ENCODE assay signal across 15 cellular contexts in genomic region chr10:91104185-91105041, GRCh38.
DNase-seq lines count a peak whose midpoint lies in the region; ATAC-seq and TF ChIP-seq lines count a peak whose summit lies in the region.
"Had no signal": no experiment of that assay in that cellular context is flagged by ENCODE, and none has a peak within 500 bp of the region (broad histone marks: within the 10 kb centered on the region; RNA-seq: fewer than 3 reads in every experiment).

No MANE protein-coding gene starts in this region.

- ATAC-seq in GM18511 (IDR thresholded peaks at IDR 0.05; ENCODE audit: unreplicated experiment) (peak; percentile 15), GM21528 (IDR thresholded peaks at IDR 0.05; ENCODE audit: low FRiP score, unreplicated experiment) (peak; percentile 20)
- ATAC-seq: activated CD8-positive, alpha-beta memory T cell treated with anti-CD3 and anti-CD28 coated beads, Interleukin-2, amount 10 ng/mL, durations not matched to agents 7 days and 5 days had no signal

- intact Hi-C loops in Calu3 (cut with micrococcal nuclease; ENCODE audit: unreplicated experiment) = no loop called here

- H3K27me3 ChIP-seq in osteoblast (ENCODE audit: insufficient read depth, low read length) = peaks cover 3% of the 10 kb centered on the region
- H3K27me3 ChIP-seq in Karpas-422 (ENCODE audit: low read length) = no peaks in the 10 kb centered on the region
- H3K27me3 ChIP-seq: breast epithelium had no signal

- peak; percentile 25 for TF ChIP-seq CTCF in osteoblast (IDR thresholded peaks at IDR 0.05; ENCODE audit: extremely low read depth, low read depth, low read length)
- TF ChIP-seq CTCF in Calu3 (IDR thresholded peaks at IDR 0.05; ENCODE audit: unreplicated experiment) = no peak

- BruUV-seq in Calu3 (replicated peaks; lab: Mats Ljungman, UMichigan) = no TSS peak

- no peak overlapping the region for H3K4me3 Mint-ChIP-seq in Calu3 (ENCODE audit: low read depth, unreplicated experiment)
- H3K4me3 Mint-ChIP-seq: activated CD8-positive, alpha-beta memory T cell treated with anti-CD3 and anti-CD28 coated beads, Interleukin-2, amount 10 ng/mL, durations not matched to agents 7 days and 5 days; activated naive CD4-positive, alpha-beta T cell treated with anti-CD3 and anti-CD28 coated beads, Interleukin-2, amount 10 ng/mL, durations not matched to agents 7 days and 5 days; CD8-positive, alpha-beta memory T cell; naive thymus-derived CD8-positive, alpha-beta T cell had no signal

- H2AFZ ChIP-seq in osteoblast (ENCODE audit: low read length) (peak overlapping the region; percentile 41), Karpas-422 (ENCODE audit: low read length) (no peak overlapping the region)

- no peaks in the 10 kb centered on the region for H3K9me3 Mint-ChIP-seq in Calu3 (ENCODE audit: low read depth, unreplicated experiment)
- H3K9me3 Mint-ChIP-seq: CD8-positive, alpha-beta memory T cell had no signal

- CTCF ChIA-PET in Calu3 (lab: Charles Lee) = no interaction called here

- H3K4me3 ChIP-seq in osteoblast (ENCODE audit: insufficient read depth, low read length) (peak overlapping the region; percentile 1), Karpas-422 (ENCODE audit: low read length) (no peak overlapping the region)
- H3K4me3 ChIP-seq: breast epithelium, skin epidermis had no signal

- H3K9me3 ChIP-seq in osteoblast (ENCODE audit: low read depth, low read length) = no peaks in the 10 kb centered on the region
- H3K9me3 ChIP-seq in Karpas-422 (ENCODE audit: low read length) = no peaks in the 10 kb centered on the region
- H3K9me3 ChIP-seq: breast epithelium had no signal

- H3K27ac ChIP-seq in osteoblast (ENCODE audit: low read depth, low read length) (no peak overlapping the region), Karpas-422 (ENCODE audit: low read length) (no peak overlapping the region)
- H3K27ac ChIP-seq: breast epithelium, HL-60, skin epidermis had no signal

- peak overlapping the region; percentile 60 for H3K4me2 ChIP-seq in osteoblast (ENCODE audit: insufficient read depth, low read length)
- no peak overlapping the region for H3K4me2 ChIP-seq in Karpas-422 (ENCODE audit: low read depth, low read length, poor library complexity, severe bottlenecking)

- peaks cover 10% of the 10 kb centered on the region for H3K4me1 ChIP-seq in osteoblast (ENCODE audit: insufficient read depth, low read length)
- H3K4me1 ChIP-seq in Karpas-422 (ENCODE audit: low read length) = no peaks in the 10 kb centered on the region
- H3K4me1 ChIP-seq: breast epithelium had no signal

- H3K9me2 ChIP-seq in Karpas-422 (replicated peaks; ENCODE audit: insufficient read depth, low read length) = no peaks in the 10 kb centered on the region

- DNase-seq in NAMALWA (ENCODE audit: low spot score) (peak; percentile 5), osteoblast (ENCODE audit: insufficient read length, low spot score, missing footprints) (no peak), Calu3 (no peak), Karpas-422 (no peak), occipital lobe (lab: John Stamatoyannopoulos, UW) (no peak)
- DNase-seq: activated CD8-positive, alpha-beta memory T cell treated with anti-CD3 and anti-CD28 coated beads, Interleukin-2, amount 10 ng/mL, durations not matched to agents 7 days and 5 days; activated naive CD4-positive, alpha-beta T cell treated with anti-CD3 and anti-CD28 coated beads, Interleukin-2, amount 10 ng/mL, durations not matched to agents 7 days and 5 days; CD8-positive, alpha-beta memory T cell; naive thymus-derived CD8-positive, alpha-beta T cell; substantia nigra had no signal

- H3K4me1 Mint-ChIP-seq in Calu3 (ENCODE audit: low read depth, unreplicated experiment) = no peaks in the 10 kb centered on the region
- H3K4me1 Mint-ChIP-seq: CD8-positive, alpha-beta memory T cell had no signal

- no peak overlapping the region for H3K9ac ChIP-seq in Karpas-422 (ENCODE audit: low read length)

- H3K79me2 ChIP-seq in osteoblast (ENCODE audit: insufficient read depth, low read length) (no peaks in the 10 kb centered on the region), Karpas-422 (ENCODE audit: low read length) (no peaks in the 10 kb centered on the region)

- no peak overlapping the region for H3K27ac Mint-ChIP-seq in Calu3 (ENCODE audit: unreplicated experiment)
- H3K27ac Mint-ChIP-seq: activated CD8-positive, alpha-beta memory T cell treated with anti-CD3 and anti-CD28 coated beads, Interleukin-2, amount 10 ng/mL, durations not matched to agents 7 days and 5 days; activated naive CD4-positive, alpha-beta T cell treated with anti-CD3 and anti-CD28 coated beads, Interleukin-2, amount 10 ng/mL, durations not matched to agents 7 days and 5 days had no signal

- H4K20me1 ChIP-seq in osteoblast (ENCODE audit: insufficient read depth, low read length) (no peaks in the 10 kb centered on the region), Karpas-422 (ENCODE audit: insufficient read depth, low read depth, low read length) (no peaks in the 10 kb centered on the region)

- peaks cover 71% of the 10 kb centered on the region for H3K27me3 Mint-ChIP-seq in Calu3 (ENCODE audit: unreplicated experiment)
- H3K27me3 Mint-ChIP-seq: activated CD8-positive, alpha-beta memory T cell treated with anti-CD3 and anti-CD28 coated beads, Interleukin-2, amount 10 ng/mL, durations not matched to agents 7 days and 5 days; naive thymus-derived CD8-positive, alpha-beta T cell had no signal

- H3K36me3 Mint-ChIP-seq in Calu3 (ENCODE audit: insufficient read depth, unreplicated experiment) = no peaks in the 10 kb centered on the region
- H3K36me3 Mint-ChIP-seq: activated naive CD4-positive, alpha-beta T cell treated with anti-CD3 and anti-CD28 coated beads, Interleukin-2, amount 10 ng/mL, durations not matched to agents 7 days and 5 days; CD8-positive, alpha-beta memory T cell had no signal

- H3K36me3 ChIP-seq in osteoblast (ENCODE audit: insufficient read depth, low read length) (no peaks in the 10 kb centered on the region), Karpas-422 (ENCODE audit: insufficient read depth, low read length) (no peaks in the 10 kb centered on the region)
- H3K36me3 ChIP-seq: breast epithelium had no signal
